1 cellular context compared by ENCODE assay signal in the genomic region with DNA sequence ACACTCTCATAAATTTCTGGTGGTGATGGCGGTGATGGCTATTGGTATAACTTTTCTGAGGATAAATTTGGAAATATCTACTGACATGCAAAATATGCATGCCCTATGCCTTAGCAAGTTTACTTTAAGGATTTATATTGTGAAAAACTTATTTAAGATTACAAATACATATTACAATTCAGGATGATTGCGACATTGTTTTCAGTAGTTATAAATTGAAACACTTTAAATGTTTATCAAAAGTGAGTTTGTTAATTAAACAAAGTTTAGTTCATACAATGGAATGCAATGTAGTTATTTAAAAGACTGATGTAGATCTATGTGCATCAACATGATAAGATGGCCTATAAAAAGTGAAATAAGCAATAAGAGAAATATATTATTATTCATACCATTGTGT.
TF ChIP-seq lines count a peak whose summit lies in the region.

No MANE protein-coding gene starts in this region.

TF ChIP-seq in HepG2, 621 proteins besides CTCF, POLR2A, EP300 and RAD21:
- TF ChIP-seq, protein P1, sequence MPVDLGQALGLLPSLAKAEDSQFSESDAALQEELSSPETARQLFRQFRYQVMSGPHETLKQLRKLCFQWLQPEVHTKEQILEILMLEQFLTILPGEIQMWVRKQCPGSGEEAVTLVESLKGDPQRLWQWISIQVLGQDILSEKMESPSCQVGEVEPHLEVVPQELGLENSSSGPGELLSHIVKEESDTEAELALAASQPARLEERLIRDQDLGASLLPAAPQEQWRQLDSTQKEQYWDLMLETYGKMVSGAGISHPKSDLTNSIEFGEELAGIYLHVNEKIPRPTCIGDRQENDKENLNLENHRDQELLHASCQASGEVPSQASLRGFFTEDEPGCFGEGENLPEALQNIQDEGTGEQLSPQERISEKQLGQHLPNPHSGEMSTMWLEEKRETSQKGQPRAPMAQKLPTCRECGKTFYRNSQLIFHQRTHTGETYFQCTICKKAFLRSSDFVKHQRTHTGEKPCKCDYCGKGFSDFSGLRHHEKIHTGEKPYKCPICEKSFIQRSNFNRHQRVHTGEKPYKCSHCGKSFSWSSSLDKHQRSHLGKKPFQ (CRISPR knock-in tag; IDR thresholded peaks at IDR 0.05; ENCODE audit: insufficient replicate concordance), result no peak
- TF ChIP-seq, protein P2, sequence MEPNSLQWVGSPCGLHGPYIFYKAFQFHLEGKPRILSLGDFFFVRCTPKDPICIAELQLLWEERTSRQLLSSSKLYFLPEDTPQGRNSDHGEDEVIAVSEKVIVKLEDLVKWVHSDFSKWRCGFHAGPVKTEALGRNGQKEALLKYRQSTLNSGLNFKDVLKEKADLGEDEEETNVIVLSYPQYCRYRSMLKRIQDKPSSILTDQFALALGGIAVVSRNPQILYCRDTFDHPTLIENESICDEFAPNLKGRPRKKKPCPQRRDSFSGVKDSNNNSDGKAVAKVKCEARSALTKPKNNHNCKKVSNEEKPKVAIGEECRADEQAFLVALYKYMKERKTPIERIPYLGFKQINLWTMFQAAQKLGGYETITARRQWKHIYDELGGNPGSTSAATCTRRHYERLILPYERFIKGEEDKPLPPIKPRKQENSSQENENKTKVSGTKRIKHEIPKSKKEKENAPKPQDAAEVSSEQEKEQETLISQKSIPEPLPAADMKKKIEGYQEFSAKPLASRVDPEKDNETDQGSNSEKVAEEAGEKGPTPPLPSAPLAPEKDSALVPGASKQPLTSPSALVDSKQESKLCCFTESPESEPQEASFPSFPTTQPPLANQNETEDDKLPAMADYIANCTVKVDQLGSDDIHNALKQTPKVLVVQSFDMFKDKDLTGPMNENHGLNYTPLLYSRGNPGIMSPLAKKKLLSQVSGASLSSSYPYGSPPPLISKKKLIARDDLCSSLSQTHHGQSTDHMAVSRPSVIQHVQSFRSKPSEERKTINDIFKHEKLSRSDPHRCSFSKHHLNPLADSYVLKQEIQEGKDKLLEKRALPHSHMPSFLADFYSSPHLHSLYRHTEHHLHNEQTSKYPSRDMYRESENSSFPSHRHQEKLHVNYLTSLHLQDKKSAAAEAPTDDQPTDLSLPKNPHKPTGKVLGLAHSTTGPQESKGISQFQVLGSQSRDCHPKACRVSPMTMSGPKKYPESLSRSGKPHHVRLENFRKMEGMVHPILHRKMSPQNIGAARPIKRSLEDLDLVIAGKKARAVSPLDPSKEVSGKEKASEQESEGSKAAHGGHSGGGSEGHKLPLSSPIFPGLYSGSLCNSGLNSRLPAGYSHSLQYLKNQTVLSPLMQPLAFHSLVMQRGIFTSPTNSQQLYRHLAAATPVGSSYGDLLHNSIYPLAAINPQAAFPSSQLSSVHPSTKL (CRISPR knock-in tag; IDR thresholded peaks at IDR 0.05), result no peak
- TF ChIP-seq RARG (CRISPR knock-in tag; IDR thresholded peaks at IDR 0.05; ENCODE audit: low read depth) (no peak), CEBPB (IDR thresholded peaks at IDR 0.05; ENCODE audit: borderline replicate concordance, low read depth, low read length) (0 out of 2 replicates have a peak, but pooled peaks have one; percentile 8)
- TF ChIP-seq, protein P3, sequence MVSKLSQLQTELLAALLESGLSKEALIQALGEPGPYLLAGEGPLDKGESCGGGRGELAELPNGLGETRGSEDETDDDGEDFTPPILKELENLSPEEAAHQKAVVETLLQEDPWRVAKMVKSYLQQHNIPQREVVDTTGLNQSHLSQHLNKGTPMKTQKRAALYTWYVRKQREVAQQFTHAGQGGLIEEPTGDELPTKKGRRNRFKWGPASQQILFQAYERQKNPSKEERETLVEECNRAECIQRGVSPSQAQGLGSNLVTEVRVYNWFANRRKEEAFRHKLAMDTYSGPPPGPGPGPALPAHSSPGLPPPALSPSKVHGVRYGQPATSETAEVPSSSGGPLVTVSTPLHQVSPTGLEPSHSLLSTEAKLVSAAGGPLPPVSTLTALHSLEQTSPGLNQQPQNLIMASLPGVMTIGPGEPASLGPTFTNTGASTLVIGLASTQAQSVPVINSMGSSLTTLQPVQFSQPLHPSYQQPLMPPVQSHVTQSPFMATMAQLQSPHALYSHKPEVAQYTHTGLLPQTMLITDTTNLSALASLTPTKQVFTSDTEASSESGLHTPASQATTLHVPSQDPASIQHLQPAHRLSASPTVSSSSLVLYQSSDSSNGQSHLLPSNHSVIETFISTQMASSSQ (IDR thresholded peaks at IDR 0.05; ENCODE audit: low read depth), result no peak
- TF ChIP-seq, protein P3 (CRISPR knock-in tag; IDR thresholded peaks at IDR 0.05; ENCODE audit: borderline replicate concordance), result no peak
